In genomic region chr6:134795696-134796095, GRCh38 we compare ENCODE assay signal across 12 cellular contexts.
"Had no signal": no experiment of that assay in that cellular context is flagged by ENCODE, and none has a peak within 500 bp of the region (broad histone marks: within the 10 kb centered on the region; RNA-seq: fewer than 3 reads in every experiment).

No MANE protein-coding gene starts in this region.

- H3K4me1 ChIP-seq: lower lobe of right lung, stomach had no signal

- H3K27me3 ChIP-seq: ovary, stomach, thyroid gland had no signal

- H3K27ac ChIP-seq: lower lobe of right lung, stomach, thyroid gland had no signal

- H3K36me3 Mint-ChIP-seq: activated naive CD4-positive, alpha-beta T cell treated with anti-CD3 and anti-CD28 coated beads, Interleukin-2, amount 50 U/mL, for 24 hours had no signal

- H3K36me3 ChIP-seq: lower lobe of right lung, ovary, stomach, thyroid gland had no signal

- H3K27me3 Mint-ChIP-seq: activated naive CD4-positive, alpha-beta T cell treated with anti-CD3 and anti-CD28 coated beads, Interleukin-2, amount 50 U/mL, for 24 hours had no signal

- H3K9me3 ChIP-seq: ovary, thyroid gland had no signal

- H3K4me3 ChIP-seq: lower lobe of right lung, ovary, stomach, thyroid gland had no signal

- H3K4me1 Mint-ChIP-seq: activated naive CD4-positive, alpha-beta T cell treated with anti-CD3 and anti-CD28 coated beads, Interleukin-2, amount 50 U/mL, for 24 hours had no signal

- ATAC-seq: lower lobe of right lung; natural killer cell treated with Interleukin-12 subunit alpha and Interleukin-12 subunit beta and Interleukin-15 and Interleukin-18, amount 100 ng/mL, for 72 hours had no signal

- DNase-seq: activated CD4-positive, alpha-beta T cell treated with anti-CD3 and anti-CD28 coated beads, Interleukin-2, amount 50 U/mL, for 1 hour; activated CD4-positive, CD25-positive, alpha-beta regulatory T cell; activated T-cell treated with anti-CD3 and anti-CD28 coated beads for 4 hours; amniotic stem cell; hypothalamus; lower lobe of right lung; ovary; stimulated activated CD4-positive, alpha-beta T cell treated with anti-CD3 and anti-CD28 coated beads, Interleukin-4, amount 100 ng/mL, for 4 hours; stomach had no signal

- H3K4me3 Mint-ChIP-seq: activated naive CD4-positive, alpha-beta T cell treated with anti-CD3 and anti-CD28 coated beads, Interleukin-2, amount 50 U/mL, for 24 hours; natural killer cell treated with Interleukin-12 subunit alpha and Interleukin-12 subunit beta and Interleukin-15 and Interleukin-18, amount 100 ng/mL, for 72 hours had no signal
